Comparison of ENCODE assay signal across 27 cellular contexts in the genomic region with DNA sequence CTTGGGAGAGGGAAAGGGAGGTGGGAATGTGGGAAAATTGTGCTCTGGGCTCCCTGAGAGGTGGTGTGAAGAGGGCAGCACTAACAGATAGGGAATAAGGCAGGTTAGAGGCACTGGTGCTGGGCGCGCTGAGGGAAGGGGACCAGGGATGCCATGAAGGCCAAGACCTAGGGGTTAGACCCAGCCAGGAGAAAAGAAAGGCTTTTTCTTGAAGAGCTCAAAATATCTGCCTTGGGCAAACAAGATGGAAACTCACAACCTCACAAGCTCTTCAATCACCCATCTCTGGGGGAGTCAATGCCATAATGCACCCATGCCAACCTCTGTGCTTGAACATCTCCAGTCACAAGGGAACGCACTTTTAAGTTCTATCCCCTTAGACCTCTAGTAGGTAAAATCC.
"Had no signal": no experiment of that assay in that cellular context is flagged by ENCODE, and none has a peak within 500 bp of the region (broad histone marks: within the 10 kb centered on the region; RNA-seq: fewer than 3 reads in every experiment).

No MANE protein-coding gene starts in this region.

- H3K9me3 ChIP-seq: suprapubic skin, testis, thoracic aorta, thyroid gland, tibial artery, tibial nerve, transverse colon, upper lobe of left lung, upper lobe of right lung, uterus had no signal

- H3K4me1 ChIP-seq: stomach, suprapubic skin, testis, thyroid gland, tibial artery, tibial nerve, transverse colon, upper lobe of left lung, upper lobe of right lung, uterus had no signal

- H3K4me1 Mint-ChIP-seq: stimulated activated effector memory CD8-positive, alpha-beta T cell treated with anti-CD3 and anti-CD28 coated beads, Interleukin-12 subunit alpha, Interleukin-12 subunit beta, amount 100 ng/mL, for 72 hours; stimulated activated memory B cell treated with anti-CD40 and anti-IgM and Interleukin-4, amounts not matched to agents 10 μg/mL and 1 μg/mL and 100 μg/mL, for 72 hours; stimulated activated naive B cell treated with anti-CD40 and anti-IgM and Interleukin-4, amounts not matched to agents 10 μg/mL and 1 μg/mL and 100 μg/mL, for 72 hours; stimulated activated naive CD8-positive, alpha-beta T cell treated with anti-CD3 and anti-CD28 coated beads, Interleukin-15, amount 100 ng/mL, for 72 hours had no signal

- ATAC-seq: stimulated activated effector memory CD8-positive, alpha-beta T cell treated with anti-CD3 and anti-CD28 coated beads, Interleukin-12 subunit alpha, Interleukin-12 subunit beta, amount 100 ng/mL, for 72 hours; stimulated activated memory B cell treated with anti-CD40 and anti-IgM and Interleukin-4, amounts not matched to agents 10 μg/mL and 1 μg/mL and 100 μg/mL, for 72 hours; stimulated activated naive B cell treated with anti-CD40 and anti-IgM and Interleukin-4, amounts not matched to agents 10 μg/mL and 1 μg/mL and 100 μg/mL, for 72 hours; stimulated activated naive CD8-positive, alpha-beta T cell treated with anti-CD3 and anti-CD28 coated beads, Interleukin-15, amount 100 ng/mL, for 72 hours; stimulated activated naive CD8-positive, alpha-beta T cell treated with anti-CD3 and anti-CD28 coated beads, Interleukin-15, Interleukin-2, amounts not matched to agents 100 U/mL and 50 U/mL, for 24 hours; upper lobe of right lung had no signal

- H3K36me3 Mint-ChIP-seq: stimulated activated effector memory CD8-positive, alpha-beta T cell treated with anti-CD3 and anti-CD28 coated beads, Interleukin-12 subunit alpha, Interleukin-12 subunit beta, amount 100 ng/mL, for 72 hours; stimulated activated memory B cell treated with anti-CD40 and anti-IgM and Interleukin-4, amounts not matched to agents 10 μg/mL and 1 μg/mL and 100 μg/mL, for 72 hours; stimulated activated naive B cell treated with anti-CD40 and anti-IgM and Interleukin-4, amounts not matched to agents 10 μg/mL and 1 μg/mL and 100 μg/mL, for 72 hours; type B pancreatic cell had no signal

- H3K27ac ChIP-seq: stomach, suprapubic skin, testis, thoracic aorta, thyroid gland, tibial artery, tibial nerve, transverse colon, upper lobe of left lung, upper lobe of right lung, uterus had no signal

- H3K36me3 ChIP-seq: stomach, suprapubic skin, thoracic aorta, thyroid gland, tibial artery, tibial nerve, transverse colon, upper lobe of left lung, upper lobe of right lung, uterus had no signal

- H3K9me3 Mint-ChIP-seq: stimulated activated memory B cell treated with anti-CD40 and anti-IgM and Interleukin-4, amounts not matched to agents 10 μg/mL and 1 μg/mL and 100 μg/mL, for 72 hours; stimulated activated naive CD8-positive, alpha-beta T cell treated with anti-CD3 and anti-CD28 coated beads, Interleukin-15, Interleukin-2, amounts not matched to agents 100 ng/mL and 50 ng/mL, for 24 hours had no signal

- H3K4me3 ChIP-seq: stomach, suprapubic skin, testis, thoracic aorta, thyroid gland, tibial artery, tibial nerve, transverse colon, upper lobe of left lung, upper lobe of right lung, uterus had no signal

- H3K4me3 Mint-ChIP-seq: stimulated activated effector memory CD8-positive, alpha-beta T cell treated with anti-CD3 and anti-CD28 coated beads, Interleukin-12 subunit alpha, Interleukin-12 subunit beta, amount 100 ng/mL, for 72 hours; stimulated activated memory B cell treated with anti-CD40 and anti-IgM and Interleukin-4, amounts not matched to agents 10 μg/mL and 1 μg/mL and 100 μg/mL, for 72 hours; stimulated activated naive B cell treated with anti-CD40 and anti-IgM and Interleukin-4, amounts not matched to agents 10 μg/mL and 1 μg/mL and 100 μg/mL, for 72 hours; stimulated activated naive CD8-positive, alpha-beta T cell treated with anti-CD3 and anti-CD28 coated beads, Interleukin-15, amount 100 ng/mL, for 72 hours; stimulated activated naive CD8-positive, alpha-beta T cell treated with anti-CD3 and anti-CD28 coated beads, Interleukin-15, Interleukin-2, amounts not matched to agents 100 ng/mL and 50 ng/mL, for 24 hours; type B pancreatic cell had no signal

- H3K27ac Mint-ChIP-seq: stimulated activated effector memory CD8-positive, alpha-beta T cell treated with anti-CD3 and anti-CD28 coated beads, Interleukin-12 subunit alpha, Interleukin-12 subunit beta, amount 100 ng/mL, for 72 hours; stimulated activated memory B cell treated with anti-CD40 and anti-IgM and Interleukin-4, amounts not matched to agents 10 μg/mL and 1 μg/mL and 100 μg/mL, for 72 hours; stimulated activated naive B cell treated with anti-CD40 and anti-IgM and Interleukin-4, amounts not matched to agents 10 μg/mL and 1 μg/mL and 100 μg/mL, for 72 hours; stimulated activated naive CD8-positive, alpha-beta T cell treated with anti-CD3 and anti-CD28 coated beads, Interleukin-15, amount 100 ng/mL, for 72 hours; stimulated activated naive CD8-positive, alpha-beta T cell treated with anti-CD3 and anti-CD28 coated beads, Interleukin-15, Interleukin-2, amounts not matched to agents 100 ng/mL and 50 ng/mL, for 24 hours; type B pancreatic cell had no signal

- H3K27me3 ChIP-seq: stomach, suprapubic skin, testis, thyroid gland, tibial artery, tibial nerve, transverse colon, upper lobe of left lung, upper lobe of right lung, uterus had no signal

- H3K27me3 Mint-ChIP-seq: stimulated activated memory B cell treated with anti-CD40 and anti-IgM and Interleukin-4, amounts not matched to agents 10 μg/mL and 1 μg/mL and 100 μg/mL, for 72 hours; stimulated activated naive B cell treated with anti-CD40 and anti-IgM and Interleukin-4, amounts not matched to agents 10 μg/mL and 1 μg/mL and 100 μg/mL, for 72 hours; stimulated activated naive CD8-positive, alpha-beta T cell treated with anti-CD3 and anti-CD28 coated beads, Interleukin-15, amount 100 ng/mL, for 72 hours; stimulated activated naive CD8-positive, alpha-beta T cell treated with anti-CD3 and anti-CD28 coated beads, Interleukin-15, Interleukin-2, amounts not matched to agents 100 ng/mL and 50 ng/mL, for 24 hours had no signal

- DNase-seq: stimulated activated CD4-positive, alpha-beta T cell treated with anti-CD3 and anti-CD28 coated beads, Interleukin-2, amount 100 ng/mL, for 48 hours; stimulated activated CD4-positive, alpha-beta T cell treated with anti-CD3 and anti-CD28 coated beads, Interleukin-4, amount 100 ng/mL, for 1 hour; stimulated activated CD4-positive, alpha-beta T cell treated with anti-CD3 and anti-CD28 coated beads, Interleukin-4, amount 100 ng/mL, for 24 hours; stimulated activated CD4-positive, alpha-beta T cell treated with anti-CD3 and anti-CD28 coated beads, Interleukin-4, amount 100 ng/mL, for 4 hours; stimulated activated CD8-positive, alpha-beta memory T cell treated with anti-CD3 and anti-CD28 coated beads, Interleukin-4, amount 100 ng/mL, for 48 hours; stimulated activated naive B cell treated with anti-CD40 and anti-IgM and Interleukin-4, amounts not matched to agents 10 μg/mL and 1 μg/mL and 100 μg/mL, for 72 hours; stimulated activated naive CD4-positive, alpha-beta T cell; stimulated activated naive CD4-positive, alpha-beta T cell treated with Interleukin-2 at 50 U/mL for 16 hours; stimulated activated naive CD8-positive, alpha-beta T cell treated with anti-CD3 and anti-CD28 coated beads, Interleukin-15, amount 100 ng/mL, for 72 hours; stimulated activated naive CD8-positive, alpha-beta T cell treated with anti-CD3 and anti-CD28 coated beads, Interleukin-15, Interleukin-2, amounts not matched to agents 100 U/mL and 50 U/mL, for 24 hours; stomach; substantia nigra; testis; thyroid gland; tibial artery; transverse colon; trophoblast cell; upper lobe of left lung; upper lobe of right lung; uterus had no signal
